In the genomic region with DNA sequence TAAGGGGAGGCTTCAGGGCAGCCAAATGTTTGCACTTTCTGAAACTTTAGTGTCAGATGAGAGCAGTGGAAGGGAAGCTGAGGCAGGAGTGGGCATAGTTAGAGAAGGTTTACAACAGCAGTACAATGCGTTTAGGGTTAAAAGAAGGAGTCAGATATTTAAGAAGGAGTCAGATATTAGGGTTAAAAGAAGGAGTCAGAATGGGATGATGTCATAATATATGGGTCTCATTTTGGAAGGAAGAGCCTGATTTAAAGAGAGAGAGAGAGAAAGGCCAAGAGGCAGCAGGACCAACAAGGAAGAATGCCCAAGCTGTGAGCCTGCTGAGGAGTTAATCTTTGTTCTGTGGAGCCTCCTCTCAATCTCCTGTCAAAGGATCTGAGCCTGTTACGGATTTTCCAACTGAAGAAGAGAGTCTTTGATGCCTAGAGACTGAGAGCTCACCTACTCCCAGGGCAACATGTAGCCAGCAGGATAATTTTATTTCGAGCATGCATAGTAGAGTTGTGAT, we compare ENCODE assay signal across 20 cellular contexts. TPM values are rescaled to one million over a fixed set of nuclear protein-coding genes. Genes with fewer than 3 reads are reported as not detected.
DNase-seq lines count a peak whose midpoint lies in the region; ATAC-seq, FAIRE-seq and TF ChIP-seq lines count a peak whose summit lies in the region.
"Had no signal": no experiment of that assay in that cellular context is flagged by ENCODE, and none has a peak within 500 bp of the region (broad histone marks: within the 10 kb centered on the region; RNA-seq: fewer than 3 reads in every experiment).

No MANE protein-coding gene starts in this region.

- H4K8ac ChIP-seq in H1 (ENCODE audit: extremely low read depth, insufficient read depth, low read length) = no peak overlapping the region

- FAIRE-seq in H1 (lab: Jason Lieb, UNC) = no peak
- FAIRE-seq: K562, RCC 7860 had no signal

- H3K36me3 Mint-ChIP-seq in GM23338 (ENCODE audit: low read depth) (no peaks in the 10 kb centered on the region), neural progenitor cell (no peaks in the 10 kb centered on the region), natural killer cell (peaks cover 8% of the 10 kb centered on the region)
- H3K36me3 Mint-ChIP-seq: CD8-positive, alpha-beta memory T cell had no signal

- H3K23ac ChIP-seq in H1 (ENCODE audit: insufficient read length) = no peak overlapping the region

- POLR2A ChIA-PET in HEK293 (lab: Yijun Ruan, JAX) = interaction anchor here (3.7 kb wide), 1 partner anchor 10 kb away, joined by 17 read pairs; a partner anchor contains a TSS
- POLR2A ChIA-PET in H1 (lab: Charles Lee; ENCODE audit: partially characterized antibody) = interaction anchor here (0.9 kb wide), 1 partner anchor 15 kb away, joined by 5 read pairs; no protein-coding TSS in a partner anchor

- TF ChIP-seq CTCF in GM23338 (conservative IDR thresholded peaks at IDR 0.05; ENCODE audit: low read depth in 2 of 2) (no peak), HEK293 (tag by site-specific recombination; IDR thresholded peaks at IDR 0.05) (no peak), H1 (IDR thresholded peaks at IDR 0.05; ENCODE audit: control extremely low read depth in 1 of 3, insufficient read depth in 1 of 3, low read depth in 1 of 3, low read length in 3 of 3) (no peak), neural progenitor cell (IDR thresholded peaks at IDR 0.05) (no peak), natural killer cell (IDR thresholded peaks at IDR 0.05) (no peak)

- H3K14ac ChIP-seq in H1 (ENCODE audit: insufficient read length) = no peak overlapping the region

- H3K27me3 ChIP-seq in GM23338 (ENCODE audit: insufficient read depth) (peaks cover 100% of the 10 kb centered on the region), H1 (replicated peaks in 1 of 4; ENCODE audit: control insufficient read depth in 3 of 4, extremely low read depth in 1 of 4, insufficient read depth in 3 of 4, low read length in 3 of 4) (peaks cover 77 to 100% (median 89%) of the 10 kb centered on the region in 4 experiments), neural progenitor cell (peaks cover 100% of the 10 kb centered on the region)

- intact Hi-C loops in natural killer cell (cut with micrococcal nuclease) = no loop called here

- H4K20me1 ChIP-seq in GM23338 (replicated peaks; ENCODE audit: insufficient read depth) = peaks cover 6% of the 10 kb centered on the region; the same call in 1 of the 2 replicates
- peaks cover 13 to 30% of the 10 kb centered on the region in 2 experiments for H4K20me1 ChIP-seq in H1 (replicated peaks in 1 of 2; ENCODE audit: control insufficient read depth in 1 of 2, insufficient read depth in 2 of 2, low read length in 2 of 2)
- H4K20me1 ChIP-seq in neural progenitor cell (ENCODE audit: low read depth) = peaks cover 96% of the 10 kb centered on the region

- H3K4ac ChIP-seq in H1 (replicated peaks; ENCODE audit: insufficient read length, low read depth, low read length) = no peak overlapping the region

- H3K4me1 ChIP-seq in GM23338 (ENCODE audit: insufficient read depth) (peaks cover 83% of the 10 kb centered on the region), HEK293 (ENCODE audit: control insufficient read depth, insufficient read depth, low read length) (peaks cover 8% of the 10 kb centered on the region), H1 (replicated peaks in 1 of 4; ENCODE audit: control insufficient read depth in 3 of 4, insufficient read depth in 4 of 4, low read length in 3 of 4) (peaks cover 18 to 36% (median 25%) of the 10 kb centered on the region in 4 experiments), neural progenitor cell (peaks cover 26% of the 10 kb centered on the region)

- H3K9me3 ChIP-seq in HEK293 (ENCODE audit: control insufficient read depth, insufficient read depth, low read depth, low read length) (no peaks in the 10 kb centered on the region), H1 (ENCODE audit: insufficient read depth in 2 of 2, low read depth in 1 of 2, low read length in 1 of 2) (no peaks in the 10 kb centered on the region), neural progenitor cell (ENCODE audit: low read depth) (no peaks in the 10 kb centered on the region)

- H3K4me3 ChIP-seq in GM23338 (no peak overlapping the region), HEK293 (ENCODE audit: low read depth, low read length) (no peak overlapping the region), H1 (ENCODE audit: extremely low read depth in 1 of 4, insufficient read depth in 2 of 4, low read depth in 3 of 4, low read length in 4 of 4) (no peak overlapping the region), neural progenitor cell (no peak overlapping the region)
- H3K4me3 ChIP-seq: K562 had no signal

- no peaks in the 10 kb centered on the region for H3K36me3 ChIP-seq in GM23338 (ENCODE audit: insufficient read depth)
- H3K36me3 ChIP-seq in HEK293 (ENCODE audit: control insufficient read depth in 2 of 2, insufficient read depth in 1 of 2, low read length in 2 of 2) = peaks cover 0 to 13% of the 10 kb centered on the region in 2 experiments; a peak in 1 of 3 replicates
- no peaks in the 10 kb centered on the region for H3K36me3 ChIP-seq in H1 (ENCODE audit: control insufficient read depth in 2 of 4, insufficient read depth in 4 of 4, low read length in 3 of 4)
- no peaks in the 10 kb centered on the region for H3K36me3 ChIP-seq in neural progenitor cell

- H3K79me2 ChIP-seq in GM23338 (replicated peaks; ENCODE audit: insufficient read depth) = no peaks in the 10 kb centered on the region
- H3K79me2 ChIP-seq in H1 (ENCODE audit: control insufficient read depth in 1 of 2, insufficient read depth in 2 of 2, low read length in 2 of 2) = no peaks in the 10 kb centered on the region
- no peaks in the 10 kb centered on the region for H3K79me2 ChIP-seq in neural progenitor cell (ENCODE audit: low read depth)

- no peak overlapping the region for H2BK15ac ChIP-seq in H1 (ENCODE audit: low read length)

- ATAC-seq in GM23338 = peak; percentile 16
- no peak for ATAC-seq in natural killer cell
- ATAC-seq in GM18519 (IDR thresholded peaks at IDR 0.05; ENCODE audit: low FRiP score, unreplicated experiment) = no peak
- ATAC-seq in GM18867 (IDR thresholded peaks at IDR 0.05; ENCODE audit: unreplicated experiment) = no peak
- ATAC-seq: K562, Right ventricle myocardium inferior had no signal

- H3K56ac ChIP-seq in H1 (replicated peaks; ENCODE audit: insufficient read length, low read depth, low read length) = no peak overlapping the region

- DNase-seq in GM23338 (ENCODE audit: low spot score) (peak; percentile 76), H1 (ENCODE audit: low read depth in 1 of 2, low spot score in 2 of 2) (no peak), neural progenitor cell (ENCODE audit: low spot score) (peak; percentile 83), natural killer cell (no peak), medulla oblongata (ENCODE audit: extremely low spot score) (no peak)
- DNase-seq: C1 segment of cervical spinal cord; CD8-positive, alpha-beta memory T cell; DMS53; NCI-H1105; NCI-H2081 treated with DMSO at 0.1 percent for 48 hours; NCI-H2227 treated with DMSO at 0.1 percent for 48 hours; NCI-H524 treated with DMSO at 0.1 percent for 48 hours had no signal

- H2AFZ ChIP-seq in GM23338 = no peak overlapping the region
- H2AFZ ChIP-seq in H1 (ENCODE audit: low read length) = no peak overlapping the region
- no peak overlapping the region for H2AFZ ChIP-seq in neural progenitor cell (replicated peaks)

- peak overlapping the region; percentile 27; the same call in 1 of the 2 replicates for H2BK20ac ChIP-seq in H1 (ENCODE audit: low read length)

- H3K9me3 Mint-ChIP-seq in GM23338 = peaks cover 5% of the 10 kb centered on the region; the same call in 2 of the 3 replicates
- H3K9me3 Mint-ChIP-seq in neural progenitor cell = no peaks in the 10 kb centered on the region
- H3K9me3 Mint-ChIP-seq in natural killer cell = peaks cover 0 to 3% of the 10 kb centered on the region in 2 donors

- CTCF ChIA-PET in HEK293 (lab: Yijun Ruan, JAX) (interaction anchor here (0.7 kb wide), 1 partner anchor 560 kb away, joined by 3 read pairs; no protein-coding TSS in a partner anchor), H1 (lab: Charles Lee; ENCODE audit: partially characterized antibody) (interaction anchor here (0.6 to 3.1 kb wide), 4 partner anchors 11 to 436 kb away, joined by 3 to 19 read pairs (median 4); no protein-coding TSS in a partner anchor)

- H3K27ac ChIP-seq in GM23338 (ENCODE audit: low read depth) (no peak overlapping the region), HEK293 (ENCODE audit: extremely low read depth, low read depth, low read length) (no peak overlapping the region), H1 (ENCODE audit: low read depth, low read length) (no peak overlapping the region), neural progenitor cell (no peak overlapping the region)

- no peak overlapping the region for H3K9ac ChIP-seq in H1 (replicated peaks in 1 of 4; ENCODE audit: extremely low read depth in 1 of 4, low read depth in 3 of 4, low read length in 3 of 4)
- no peak overlapping the region for H3K9ac ChIP-seq in neural progenitor cell

- no peak overlapping the region for H2AK5ac ChIP-seq in H1 (ENCODE audit: low read depth, low read length)

- no peaks in the 10 kb centered on the region for H3K79me1 ChIP-seq in H1 (ENCODE audit: low read depth, low read length)

- no peak for TF ChIP-seq POLR2A in H1 (IDR thresholded peaks at IDR 0.05; ENCODE audit: control extremely low read depth in 1 of 2, low read depth in 2 of 2, low read length in 2 of 2)

- H3K27me3 Mint-ChIP-seq in GM23338 (ENCODE audit: insufficient read depth, low read depth, poor library complexity) (peaks cover 99% of the 10 kb centered on the region), neural progenitor cell (ENCODE audit: insufficient read depth, low read depth) (peaks cover 84% of the 10 kb centered on the region), natural killer cell (ENCODE audit: low read depth in 2 of 2) (peaks cover 39 to 42% of the 10 kb centered on the region in 2 donors)

- no peak overlapping the region for H4K91ac ChIP-seq in H1 (replicated peaks; ENCODE audit: insufficient read length, low read length)

- no peak for TF ChIP-seq RAD21 in H1 (IDR thresholded peaks at IDR 0.05 in 1 of 2, conservative IDR thresholded peaks at IDR 0.05 in 1 of 2; ENCODE audit: low read depth in 2 of 2, low read length in 2 of 2)

- 9% methylated on average over 3 of the region's 3 CpGs; no CpG with 5 or more reads in 1 of the 2 experiments for WGBS in H1 (ENCODE audit: extremely low coverage in 1 of 2, insufficient coverage in 1 of 2, insufficient read length in 1 of 2, insufficient replicate concordance in 2 of 2, low coverage in 1 of 2, low lambda C conversion rate in 2 of 2, missing lambda C conversion rate in 1 of 2), 2 experiments

- H3K18ac ChIP-seq in H1 (ENCODE audit: extremely low read depth, low read length) = no peak overlapping the region

- no peak overlapping the region for H4K5ac ChIP-seq in H1 (ENCODE audit: insufficient read length, low read depth, low read length)

- no peak overlapping the region for H2BK12ac ChIP-seq in H1 (ENCODE audit: low read depth, low read length)

- no peak overlapping the region for H2BK5ac ChIP-seq in H1 (ENCODE audit: low read depth, low read length)

- no peak for TF ChIP-seq EP300 in H1 (IDR thresholded peaks at IDR 0.05; ENCODE audit: borderline replicate concordance in 1 of 2, low read depth in 2 of 2, low read length in 2 of 2)

- H3K4me1 Mint-ChIP-seq in GM23338 (peaks cover 72% of the 10 kb centered on the region), neural progenitor cell (peaks cover 7% of the 10 kb centered on the region), natural killer cell (no peaks in the 10 kb centered on the region)
- H3K4me1 Mint-ChIP-seq: CD8-positive, alpha-beta memory T cell had no signal

- H3K4me3 Mint-ChIP-seq in GM23338 (no peak overlapping the region), neural progenitor cell (no peak overlapping the region), natural killer cell (no peak overlapping the region)
- H3K4me3 Mint-ChIP-seq: CD8-positive, alpha-beta memory T cell had no signal

- no peak overlapping the region for H2BK120ac ChIP-seq in H1 (replicated peaks; ENCODE audit: low read depth, low read length)

- H3F3A ChIP-seq in GM23338 (replicated peaks; ENCODE audit: low read depth) (peaks cover 2% of the 10 kb centered on the region; the same call in 1 of the 2 replicates), neural progenitor cell (ENCODE audit: low read depth) (peaks cover 40% of the 10 kb centered on the region)

- H3K4me2 ChIP-seq in GM23338 (peak overlapping the region; percentile 30), H1 (ENCODE audit: insufficient read depth in 1 of 2, low read depth in 2 of 2, low read length in 2 of 2) (no peak overlapping the region; a peak in 1 of 4 replicates), neural progenitor cell (no peak overlapping the region)

- H3K23me2 ChIP-seq in H1 (ENCODE audit: low read depth, low read length) = peaks cover 6% of the 10 kb centered on the region

- no peaks in the 10 kb centered on the region for H3K9me2 ChIP-seq in GM23338 (ENCODE audit: insufficient read depth)

- no peak overlapping the region for H3K27ac Mint-ChIP-seq in GM23338
- H3K27ac Mint-ChIP-seq in neural progenitor cell = no peak overlapping the region
- H3K27ac Mint-ChIP-seq in natural killer cell = no peak overlapping the region
- H3K27ac Mint-ChIP-seq: CD8-positive, alpha-beta memory T cell had no signal

RNA-seq across cellular contexts. Expression of a gene that starts 9.5 kb away (rescaled TPM):
- 0.38 and 1.8 TPM in 2 replicates for total RNA-seq in GM23338 (2014; rRNA removed; shearing (Covaris generic))
- polyA plus RNA-seq in GM23338 (2016; fragmentation: Nextera tagmentation; extraction: Ambion mirVana) (0.50 and 0.55 TPM in 2 replicates), H1 (2011; rRNA removed) (0.05 and 0.14 TPM in 2 replicates)
- 0.19 TPM in 1 of 2 replicates, not detected in the other for total RNA-seq in H1 (2021; fragmentation: NEBNext Ultra II Directional; extraction: Animal tissue kit (Norgen Biotek cat#: 25700))
- 0.05 TPM for polyA plus RNA-seq in H1 (2011; cell fraction: cytosol; rRNA removed)
- polyA plus RNA-seq in H1 (2011; cell fraction: nucleus; rRNA removed) = 0.11 TPM
- polyA plus RNA-seq in H1 (2012, experiment 1 of 2) = 0.13 to 0.24 TPM in 2 of 4 replicates, not detected in the others
- polyA plus RNA-seq in H1 (2012, experiment 2 of 2) = 0.14 TPM
- 0.20 TPM for polyA plus RNA-seq in H1 (2013, experiment 1 of 2)
- 0.18 TPM for polyA plus RNA-seq in H1 (2013, experiment 2 of 2)
- 0.09 and 0.44 TPM in 2 replicates for polyA minus RNA-seq in H1 (2011; rRNA and poly(A)+ RNA removed)
- not detected for polyA minus RNA-seq in H1 (2011; cell fraction: cytosol; rRNA and poly(A)+ RNA removed)
- polyA minus RNA-seq in H1 (2011; cell fraction: nucleus; rRNA and poly(A)+ RNA removed) = not detected
- total RNA-seq in neural progenitor cell (ENCODE audit: low replicate concordance) (not detected in 2 replicates), natural killer cell (not detected)
- total RNA-seq: CD8-positive, alpha-beta memory T cell; G401; K562; OCI-LY7; Right ventricle myocardium inferior had no signal
- polyA plus RNA-seq: CD8-positive, alpha-beta memory T cell; K562 had no signal

Comparison
In these comparisons a context has a peak if more than half of its experiments do, and no peak if none do; other contexts are left out.
1. DNase-seq: peak in GM23338 (single experiment) and neural progenitor cell (single experiment); none in H1 (0 of 2), natural killer cell (single experiment) and medulla oblongata (single experiment).